ENCODE assay signal across 1 cellular context in genomic region chr1:182404764-182405163, GRCh38.
TF ChIP-seq lines count a peak whose summit lies in the region.

No MANE protein-coding gene starts in this region.

TF ChIP-seq in GM12878, 131 proteins besides CTCF, POLR2A, EP300 and RAD21:
- TF ChIP-seq FOS (IDR thresholded peaks at IDR 0.05; ENCODE audit: borderline replicate concordance, extremely low read depth, insufficient read length) (no peak), NR2C1 (IDR thresholded peaks at IDR 0.05) (no peak), NFIC (IDR thresholded peaks at IDR 0.05; ENCODE audit: low read depth, low read length) (no peak), ELK1 (IDR thresholded peaks at IDR 0.05; ENCODE audit: low read depth, low read length) (no peak), ZNF592 (IDR thresholded peaks at IDR 0.05) (no peak), HDGF (IDR thresholded peaks at IDR 0.05) (no peak), RELA (IDR thresholded peaks at IDR 0.05; ENCODE audit: borderline replicate concordance, partially characterized antibody) (no peak), TARDBP (IDR thresholded peaks at IDR 0.05; ENCODE audit: borderline replicate concordance) (no peak), EGR1 (IDR thresholded peaks at IDR 0.05; ENCODE audit: borderline replicate concordance in 1 of 2, low read depth in 2 of 2, low read length in 2 of 2) (no peak), POLR2AphosphoS5 (IDR thresholded peaks at IDR 0.05; ENCODE audit: low read length) (no peak), MLLT1 (IDR thresholded peaks at IDR 0.05) (no peak), ZBED1 (IDR thresholded peaks at IDR 0.05; ENCODE audit: borderline replicate concordance) (no peak), RBBP5 (conservative IDR thresholded peaks at IDR 0.05) (no peak)
- TF ChIP-seq, protein P1, sequence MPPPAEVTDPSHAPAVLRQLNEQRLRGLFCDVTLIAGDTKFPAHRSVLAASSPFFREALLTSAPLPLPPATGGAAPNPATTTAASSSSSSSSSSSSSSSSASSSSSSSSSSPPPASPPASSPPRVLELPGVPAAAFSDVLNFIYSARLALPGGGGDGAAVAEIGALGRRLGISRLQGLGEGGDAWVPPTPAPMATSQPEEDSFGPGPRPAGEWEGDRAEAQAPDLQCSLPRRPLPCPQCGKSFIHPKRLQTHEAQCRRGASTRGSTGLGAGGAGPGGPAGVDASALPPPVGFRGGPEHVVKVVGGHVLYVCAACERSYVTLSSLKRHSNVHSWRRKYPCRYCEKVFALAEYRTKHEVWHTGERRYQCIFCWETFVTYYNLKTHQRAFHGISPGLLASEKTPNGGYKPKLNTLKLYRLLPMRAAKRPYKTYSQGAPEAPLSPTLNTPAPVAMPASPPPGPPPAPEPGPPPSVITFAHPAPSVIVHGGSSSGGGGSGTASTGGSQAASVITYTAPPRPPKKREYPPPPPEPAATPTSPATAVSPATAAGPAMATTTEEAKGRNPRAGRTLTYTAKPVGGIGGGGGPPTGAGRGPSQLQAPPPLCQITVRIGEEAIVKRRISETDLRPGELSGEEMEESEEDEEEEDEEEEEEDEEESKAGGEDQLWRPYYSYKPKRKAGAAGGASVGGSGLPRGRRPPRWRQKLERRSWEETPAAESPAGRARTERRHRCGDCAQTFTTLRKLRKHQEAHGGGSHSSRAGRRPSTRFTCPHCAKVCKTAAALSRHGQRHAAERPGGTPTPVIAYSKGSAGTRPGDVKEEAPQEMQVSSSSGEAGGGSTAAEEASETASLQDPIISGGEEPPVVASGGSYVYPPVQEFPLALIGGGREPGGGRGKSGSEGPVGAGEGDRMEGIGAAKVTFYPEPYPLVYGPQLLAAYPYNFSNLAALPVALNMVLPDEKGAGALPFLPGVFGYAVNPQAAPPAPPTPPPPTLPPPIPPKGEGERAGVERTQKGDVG (CRISPR knock-in tag; IDR thresholded peaks at IDR 0.05): no peak
TF ChIP-seq in GM12878: peak in this region for 0.
